Comparison of ENCODE assay signal across 20 cellular contexts in the genomic region with DNA sequence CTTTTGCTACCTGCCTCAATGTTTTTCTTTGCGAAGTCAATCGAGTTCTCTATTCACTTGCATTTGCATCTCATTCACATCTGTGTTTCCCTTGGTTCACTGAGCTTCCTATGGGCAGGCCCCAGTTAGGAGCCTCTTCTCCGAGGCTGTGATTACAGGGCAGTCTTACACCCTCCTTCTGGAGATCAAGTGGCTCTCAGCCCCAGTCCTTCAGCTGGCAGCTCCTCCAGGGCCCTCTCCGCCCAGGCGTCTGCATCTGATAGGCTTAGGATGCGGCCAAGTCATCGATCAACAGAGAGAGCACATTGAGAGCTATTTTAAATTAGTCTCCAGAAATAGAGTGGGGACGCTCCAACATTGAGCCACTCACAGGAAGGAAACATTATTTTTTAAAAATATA. TPM values are rescaled to one million over a fixed set of nuclear protein-coding genes. Genes with fewer than 3 reads are reported as not detected.
DNase-seq lines count a peak whose midpoint lies in the region; ATAC-seq, FAIRE-seq and TF ChIP-seq lines count a peak whose summit lies in the region.
"Had no signal": no experiment of that assay in that cellular context is flagged by ENCODE, and none has a peak within 500 bp of the region (broad histone marks: within the 10 kb centered on the region; RNA-seq: fewer than 3 reads in every experiment).

No MANE protein-coding gene starts in this region.

- H3K4me3 ChIP-seq in GM23338 (no peak overlapping the region), gastroesophageal sphincter (no peak overlapping the region), sigmoid colon (no peak overlapping the region), OCI-LY7 (ENCODE audit: low read depth, low read length, poor library complexity, severe bottlenecking) (no peak overlapping the region)
- H3K4me3 ChIP-seq: colonic mucosa had no signal

- no peaks in the 10 kb centered on the region for H3K36me3 Mint-ChIP-seq in GM23338 (ENCODE audit: low read depth)
- H3K36me3 Mint-ChIP-seq in CD4-positive, alpha-beta T cell (ENCODE audit: low read depth), result peaks cover 26% of the 10 kb centered on the region

- no peaks in the 10 kb centered on the region for H3K9me2 ChIP-seq in GM23338 (ENCODE audit: insufficient read depth)
- H3K9me2 ChIP-seq in OCI-LY7 (ENCODE audit: insufficient read depth, low read length), result no peaks in the 10 kb centered on the region

- H3K79me2 ChIP-seq in GM23338 (replicated peaks; ENCODE audit: insufficient read depth) (no peaks in the 10 kb centered on the region), OCI-LY7 (ENCODE audit: insufficient read depth, low read depth, low read length) (no peaks in the 10 kb centered on the region)

- no peaks in the 10 kb centered on the region for H3K9me3 ChIP-seq in gastroesophageal sphincter
- no peaks in the 10 kb centered on the region for H3K9me3 ChIP-seq in sigmoid colon
- no peaks in the 10 kb centered on the region for H3K9me3 ChIP-seq in CD4-positive, alpha-beta T cell (ENCODE audit: control insufficient read depth, low read length)
- H3K9me3 ChIP-seq in OCI-LY7 (ENCODE audit: low read length), result no peaks in the 10 kb centered on the region
- H3K9me3 ChIP-seq: colonic mucosa had no signal

- POLR2A ChIA-PET in CD4-positive, alpha-beta T cell (lab: Charles Lee), result no interaction called here
- POLR2A ChIA-PET in OCI-LY7 (lab: Charles Lee), result no interaction called here

- TF ChIP-seq POLR2A in gastroesophageal sphincter (IDR thresholded peaks at IDR 0.05) (no peak), sigmoid colon (IDR thresholded peaks at IDR 0.05) (no peak)

- peaks cover 2% of the 10 kb centered on the region for H3K27me3 Mint-ChIP-seq in GM23338 (ENCODE audit: insufficient read depth, low read depth, poor library complexity)
- no peaks in the 10 kb centered on the region for H3K27me3 Mint-ChIP-seq in CD4-positive, alpha-beta T cell
- H3K27me3 Mint-ChIP-seq: B cell had no signal

- BruUV-seq in OCI-LY7 (replicated peaks; lab: Mats Ljungman, UMichigan), result no TSS peak

- no peaks in the 10 kb centered on the region for H3K36me3 ChIP-seq in GM23338 (ENCODE audit: insufficient read depth)
- no peaks in the 10 kb centered on the region for H3K36me3 ChIP-seq in gastroesophageal sphincter
- no peaks in the 10 kb centered on the region for H3K36me3 ChIP-seq in sigmoid colon
- H3K36me3 ChIP-seq in OCI-LY7 (ENCODE audit: insufficient read depth, low read length), result no peaks in the 10 kb centered on the region
- H3K36me3 ChIP-seq: colonic mucosa had no signal

- ATAC-seq in GM23338 (peak; percentile 51), gastroesophageal sphincter (no peak), GM18868 (IDR thresholded peaks at IDR 0.05; ENCODE audit: unreplicated experiment) (no peak)
- no peak for ATAC-seq in CD4-positive, alpha-beta T cell (ENCODE audit: poor library complexity)
- ATAC-seq: PC-3; stimulated activated naive CD8-positive, alpha-beta T cell treated with anti-CD3 and anti-CD28 coated beads, Interleukin-15, Interleukin-2, amounts not matched to agents 100 U/mL and 50 U/mL, for 24 hours had no signal

- TF ChIP-seq EP300 in gastroesophageal sphincter (IDR thresholded peaks at IDR 0.05), result no peak
- TF ChIP-seq EP300 in sigmoid colon (IDR thresholded peaks at IDR 0.05), result no peak

- no peak overlapping the region for H3K4me3 Mint-ChIP-seq in GM23338
- no peak overlapping the region for H3K4me3 Mint-ChIP-seq in CD4-positive, alpha-beta T cell
- H3K4me3 Mint-ChIP-seq: activated T-helper 1 cell treated with anti-CD3 and anti-CD28 coated beads, Interleukin-12 subunit alpha, Interleukin-12 subunit beta, Interleukin-2, Interleukin-4 antibody, amounts not matched to agents 30 ng/mL and 10 ng/mL and 1 ng/mL, durations not matched to agents 14 hours and 24 hours and 36 hours; B cell had no signal

- peaks cover 29% of the 10 kb centered on the region for H3K4me1 ChIP-seq in GM23338 (ENCODE audit: insufficient read depth)
- peaks cover 9 to 97% (median 54%) of the 10 kb centered on the region in 3 donors for H3K4me1 ChIP-seq in gastroesophageal sphincter
- peaks cover 0 to 97% (median 72%) of the 10 kb centered on the region in 4 donors for H3K4me1 ChIP-seq in sigmoid colon
- peaks cover 6% of the 10 kb centered on the region for H3K4me1 ChIP-seq in OCI-LY7 (ENCODE audit: insufficient read depth, low read length, poor library complexity, severe bottlenecking)
- H3K4me1 ChIP-seq: colonic mucosa had no signal

- CTCF ChIA-PET in CD4-positive, alpha-beta T cell (lab: Charles Lee), result interaction anchor here (0.6 kb wide), 1 partner anchor 11 kb away, joined by 3 read pairs; no protein-coding TSS in a partner anchor
- CTCF ChIA-PET in OCI-LY7 (lab: Charles Lee; ENCODE audit: unreplicated experiment), result no interaction called here

- DNase-seq in GM23338 (ENCODE audit: low spot score), result peak; percentile 47
- peak; percentile 15 for DNase-seq in NCI-H69 (lab: John Stamatoyannopoulos, UW)
- no peak for DNase-seq in sigmoid colon
- no peak for DNase-seq in frontal cortex (ENCODE audit: low spot score in 2 of 2)
- no peak for DNase-seq in CD4-positive, alpha-beta T cell
- DNase-seq in OCI-LY7 (ENCODE audit: low spot score), result no peak
- DNase-seq: activated CD4-positive, alpha-beta T cell treated with anti-CD3 and anti-CD28 coated beads, Interleukin-2, amount 50 U/mL, for 4 hours; anterior cingulate cortex; colonic mucosa; KBM-7; NCI-H1105 treated with DMSO at 0.1 percent for 48 hours; NCI-H446 treated with DMSO at 0.1 percent for 48 hours; PC-3; stimulated activated naive CD8-positive, alpha-beta T cell treated with anti-CD3 and anti-CD28 coated beads, Interleukin-15, Interleukin-2, amounts not matched to agents 100 U/mL and 50 U/mL, for 24 hours had no signal

- H3K27ac Mint-ChIP-seq in GM23338, result peak overlapping the region; percentile 45; the same call in 1 of the 2 replicates
- H3K27ac Mint-ChIP-seq in CD4-positive, alpha-beta T cell, result no peak overlapping the region
- H3K27ac Mint-ChIP-seq: activated T-helper 1 cell treated with anti-CD3 and anti-CD28 coated beads, Interleukin-12 subunit alpha, Interleukin-12 subunit beta, Interleukin-2, Interleukin-4 antibody, amounts not matched to agents 30 ng/mL and 10 ng/mL and 1 ng/mL, durations not matched to agents 14 hours and 24 hours and 36 hours; B cell had no signal

- H3K27ac ChIP-seq in GM23338 (ENCODE audit: low read depth), result no peak overlapping the region
- peak overlapping the region in 3 of 4 donors; percentile 55 to 73 (median 64) for H3K27ac ChIP-seq in gastroesophageal sphincter
- H3K27ac ChIP-seq in sigmoid colon, result peak overlapping the region; percentile 50 to 89 (median 74)
- no peak overlapping the region for H3K27ac ChIP-seq in CD4-positive, alpha-beta T cell (ENCODE audit: low read depth, low read length)
- no peak overlapping the region for H3K27ac ChIP-seq in OCI-LY7 (ENCODE audit: low read depth, low read length, poor library complexity, severe bottlenecking)
- H3K27ac ChIP-seq: colonic mucosa, HL-60 had no signal

- H4K20me1 ChIP-seq in GM23338 (replicated peaks; ENCODE audit: insufficient read depth) (no peaks in the 10 kb centered on the region), OCI-LY7 (ENCODE audit: insufficient read depth, low read length) (no peaks in the 10 kb centered on the region)

- H3K27me3 ChIP-seq in GM23338 (ENCODE audit: insufficient read depth) (no peaks in the 10 kb centered on the region), gastroesophageal sphincter (no peaks in the 10 kb centered on the region), sigmoid colon (no peaks in the 10 kb centered on the region)
- H3K27me3 ChIP-seq in CD4-positive, alpha-beta T cell (ENCODE audit: control insufficient read depth, insufficient read depth, low read length), result no peaks in the 10 kb centered on the region
- H3K27me3 ChIP-seq: colonic mucosa had no signal

- TF ChIP-seq CTCF in GM23338 (conservative IDR thresholded peaks at IDR 0.05; ENCODE audit: low read depth in 2 of 2), result no peak
- TF ChIP-seq CTCF in gastroesophageal sphincter (IDR thresholded peaks at IDR 0.05), result no peak
- TF ChIP-seq CTCF in sigmoid colon (IDR thresholded peaks at IDR 0.05), result no peak
- TF ChIP-seq CTCF in CD4-positive, alpha-beta T cell (IDR thresholded peaks at IDR 0.05), result no peak
- no peak for TF ChIP-seq CTCF in OCI-LY7 (conservative IDR thresholded peaks at IDR 0.05; ENCODE audit: low read length)

- no peaks in the 10 kb centered on the region for H3F3A ChIP-seq in GM23338 (replicated peaks; ENCODE audit: low read depth)

- no peak for FAIRE-seq in frontal cortex (lab: Jason Lieb, UNC)
- FAIRE-seq: D721Med had no signal

- peaks cover 43% of the 10 kb centered on the region for H3K4me1 Mint-ChIP-seq in GM23338
- peaks cover 49% of the 10 kb centered on the region for H3K4me1 Mint-ChIP-seq in CD4-positive, alpha-beta T cell (ENCODE audit: low read depth)

- 60 to 72% methylated on average over 3 to 4 of the region's 8 CpGs for WGBS in gastroesophageal sphincter (ENCODE audit: low coverage in 1 of 2), 2 donors
- 89 to 93% methylated on average over 8 of the region's 8 CpGs for WGBS in sigmoid colon, 2 donors

- no peak overlapping the region for H3K4me2 ChIP-seq in GM23338
- no peak overlapping the region for H3K4me2 ChIP-seq in OCI-LY7 (ENCODE audit: low read length)

- intact Hi-C loops in sigmoid colon (cut with DNase I) (no loop called here), OCI-LY7 (cut with micrococcal nuclease; ENCODE audit: unreplicated experiment) (no loop called here)
- intact Hi-C loops in CD4-positive, alpha-beta T cell (cut with DNase I, micrococcal nuclease), result no loop called here

- H2AFZ ChIP-seq in GM23338 (no peak overlapping the region), OCI-LY7 (ENCODE audit: low read length) (no peak overlapping the region)

- no peaks in the 10 kb centered on the region for H3K9me3 Mint-ChIP-seq in GM23338
- no peaks in the 10 kb centered on the region for H3K9me3 Mint-ChIP-seq in CD4-positive, alpha-beta T cell
- H3K9me3 Mint-ChIP-seq: activated T-helper 1 cell treated with anti-CD3 and anti-CD28 coated beads, Interleukin-12 subunit alpha, Interleukin-12 subunit beta, Interleukin-2, Interleukin-4 antibody, amounts not matched to agents 30 ng/mL and 10 ng/mL and 1 ng/mL, durations not matched to agents 14 hours and 24 hours and 36 hours had no signal

RNA-seq across cellular contexts. Expression of gene MBNL2, which starts 44.2 kb away (rescaled TPM):
- 1.3 and 3.2 TPM in 2 replicates for total RNA-seq in GM23338 (2014; rRNA removed; shearing (Covaris generic))
- polyA plus RNA-seq in GM23338 (2016; fragmentation: Nextera tagmentation; extraction: Ambion mirVana) (0.49 and 0.55 TPM in 2 replicates), sigmoid colon (10 to 100 TPM; 11.8 to 16.2 (median 14.8) TPM)
- total RNA-seq in gastroesophageal sphincter (100 to 1,000 TPM; 113 to 129 (median 118) TPM), sigmoid colon (100 to 1,000 TPM in 1 of 4 donors, 10 to 100 TPM in 3; 84.7 to 110 (median 95.1) TPM), frontal cortex (26.5 TPM), OCI-LY7 (2022) (7.4 and 8.7 TPM in 2 replicates)
- total RNA-seq in CD4-positive, alpha-beta T cell, result 10 to 100 TPM; 35.9 to 36.0 TPM
- total RNA-seq in OCI-LY7 (2014; rRNA removed; shearing (Covaris generic)), result 1.6 and 2.7 TPM in 2 replicates

Comparison
In these comparisons a context has a peak if more than half of its experiments do, and no peak if none do; other contexts are left out.
1. DNase-seq: peak in GM23338 (single experiment) and NCI-H69 (single experiment); none in sigmoid colon (single experiment), frontal cortex (0 of 2), CD4-positive, alpha-beta T cell (0 of 10) and OCI-LY7 (single experiment).
2. H3K27ac ChIP-seq: peak in gastroesophageal sphincter (3 of 4) and sigmoid colon (4 of 4); none in GM23338 (single experiment), CD4-positive, alpha-beta T cell (single experiment) and OCI-LY7 (single experiment).